19 cellular contexts compared by ENCODE assay signal in the genomic region with DNA sequence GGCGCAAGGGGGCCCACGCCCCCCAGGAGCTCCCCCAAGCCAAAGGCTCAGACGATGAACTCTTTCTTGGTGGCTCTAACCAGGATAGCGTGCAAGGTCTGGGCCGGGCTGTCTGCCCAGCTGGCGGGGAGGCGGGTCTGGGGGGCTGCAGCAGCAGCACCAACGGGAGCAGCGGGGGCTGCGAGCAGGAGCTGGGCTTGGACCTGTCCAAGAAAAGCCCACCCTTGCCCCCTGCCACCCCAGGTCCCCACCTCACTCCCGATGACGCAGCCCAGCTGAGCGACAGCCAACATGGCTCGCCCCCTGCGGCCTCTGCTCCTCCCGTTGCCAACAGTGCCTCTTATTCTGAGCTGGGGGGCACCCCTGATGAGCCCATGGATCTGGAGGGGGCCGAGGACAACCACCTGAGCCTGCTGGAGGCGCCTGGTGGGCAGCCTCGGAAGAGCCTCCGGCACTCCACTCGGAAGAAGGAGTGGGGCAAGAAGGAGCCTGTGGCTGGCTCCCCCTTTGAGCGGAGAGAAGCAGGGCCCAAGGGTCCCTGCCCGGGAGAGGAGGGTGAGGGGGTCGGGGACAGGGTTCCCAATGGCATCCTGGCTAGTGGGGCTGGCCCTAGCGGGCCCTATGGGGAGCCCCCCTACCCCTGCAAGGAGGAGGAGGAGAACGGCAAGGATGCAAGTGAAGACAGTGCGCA. TPM values are rescaled to one million over a fixed set of nuclear protein-coding genes. Genes with fewer than 3 reads are reported as not detected.
DNase-seq lines count a peak whose midpoint lies in the region; ATAC-seq and TF ChIP-seq lines count a peak whose summit lies in the region.
"Had no signal": no experiment of that assay in that cellular context is flagged by ENCODE, and none has a peak within 500 bp of the region (broad histone marks: within the 10 kb centered on the region; RNA-seq: fewer than 3 reads in every experiment).

No MANE protein-coding gene starts in this region.

- H3K79me2 ChIP-seq in H9 (ENCODE audit: insufficient read depth, low read length), result no peaks in the 10 kb centered on the region; the same call in 1 of the 2 replicates

- H2BK5ac ChIP-seq in H9 (ENCODE audit: insufficient read length, low read length), result no peak overlapping the region

- no peak overlapping the region for H2BK20ac ChIP-seq in H9 (ENCODE audit: low read depth, low read length, poor library complexity, severe bottlenecking)

- H3K9ac ChIP-seq in BLaER1 (peak overlapping the region; percentile 61; the same call in 1 of the 2 replicates), H9 (ENCODE audit: extremely low read depth, insufficient read length, low read length) (no peak overlapping the region)

- H3K27ac Mint-ChIP-seq in H9, result no peak overlapping the region; a peak in 1 of 7 replicates
- H3K27ac Mint-ChIP-seq in CD8-positive, alpha-beta T cell, result no peak overlapping the region
- H3K27ac Mint-ChIP-seq: activated naive CD8-positive, alpha-beta T cell treated with anti-CD3 and anti-CD28 coated beads, Interleukin-2, amount 10 ng/mL, durations not matched to agents 7 days and 5 days; stimulated activated naive B cell treated with anti-CD40 and anti-IgM and Interleukin-4, amounts not matched to agents 10 μg/mL and 1 μg/mL and 100 μg/mL, for 72 hours had no signal

- H4K20me1 ChIP-seq in BLaER1 (peaks cover 74% of the 10 kb centered on the region), H9 (ENCODE audit: control insufficient read depth, insufficient read depth, insufficient read length) (no peaks in the 10 kb centered on the region)

- DNase-seq in H9 (peak; percentile 12), left colon (peak; percentile 3 to 17), posterior vena cava (ENCODE audit: low spot score) (peak; percentile 74), foreskin keratinocyte (no peak), activated gamma-delta T cell treated with Interleukin-2 at 50 U/mL for 16 hours (no peak)
- DNase-seq in CD8-positive, alpha-beta T cell, result no peak
- DNase-seq: activated CD4-positive, alpha-beta T cell treated with anti-CD3 and anti-CD28 coated beads for 48 hours; activated naive CD8-positive, alpha-beta T cell treated with anti-CD3 and anti-CD28 coated beads, Interleukin-2, amount 10 ng/mL, durations not matched to agents 7 days and 5 days; activated T-cell treated with anti-CD3 and anti-CD28 coated beads, Interleukin-2, amount 50 U/mL, for 4 hours; COR-L47; DMS79 treated with DMSO at 0.1 percent for 48 hours; KG1; NCI-H748 treated with DMSO at 0.1 percent for 48 hours; SHP77 treated with DMSO at 0.1 percent for 48 hours; stimulated activated CD4-positive, alpha-beta T cell treated with anti-CD3 and anti-CD28 coated beads, Interleukin-1b, Interleukin-23, amount 100 ng/mL, for 48 hours; stimulated activated naive B cell treated with anti-CD40 and anti-IgM and Interleukin-4, amounts not matched to agents 10 μg/mL and 1 μg/mL and 100 μg/mL, for 72 hours; thyroid gland had no signal

- no peak overlapping the region for H3K23ac ChIP-seq in H9 (ENCODE audit: insufficient read length, low read depth, low read length)

- H3K14ac ChIP-seq in H9 (ENCODE audit: insufficient read depth, low read length), result no peak overlapping the region

- 0 out of 2 replicates have a peak overlapping the region, but pooled peaks have one; percentile 14 for H3K4me3 ChIP-seq in BLaER1
- no peak overlapping the region for H3K4me3 ChIP-seq in CD8-positive, alpha-beta T cell (ENCODE audit: low read depth, low read length)
- H3K4me3 ChIP-seq: HAP-1, thyroid gland had no signal

- no peak overlapping the region for H3K4ac ChIP-seq in H9 (ENCODE audit: low read depth, low read length)

- H3K27me3 Mint-ChIP-seq in H9 (ENCODE audit: low read depth), result no peaks in the 10 kb centered on the region
- H3K27me3 Mint-ChIP-seq in CD8-positive, alpha-beta T cell (ENCODE audit: low read depth), result no peaks in the 10 kb centered on the region
- H3K27me3 Mint-ChIP-seq: activated naive CD8-positive, alpha-beta T cell treated with anti-CD3 and anti-CD28 coated beads, Interleukin-2, amount 10 ng/mL, durations not matched to agents 7 days and 5 days; stimulated activated naive B cell treated with anti-CD40 and anti-IgM and Interleukin-4, amounts not matched to agents 10 μg/mL and 1 μg/mL and 100 μg/mL, for 72 hours had no signal

- H4K8ac ChIP-seq in H9 (replicated peaks; ENCODE audit: insufficient read length, low read depth, low read length), result no peak overlapping the region

- peak overlapping the region; percentile 89 for H3K4me2 ChIP-seq in BLaER1
- H3K4me2 ChIP-seq in H9 (ENCODE audit: insufficient read depth, insufficient read length, low read length), result no peak overlapping the region

- H3K4me3 Mint-ChIP-seq in H9, result no peak overlapping the region
- H3K4me3 Mint-ChIP-seq in CD8-positive, alpha-beta T cell, result no peak overlapping the region
- H3K4me3 Mint-ChIP-seq: activated naive CD8-positive, alpha-beta T cell treated with anti-CD3 and anti-CD28 coated beads, Interleukin-2, amount 10 ng/mL, durations not matched to agents 7 days and 5 days; activated T-cell treated with anti-CD3 and anti-CD28 coated beads, Interleukin-2, amount 50 U/mL, for 4 hours; stimulated activated naive B cell treated with anti-CD40 and anti-IgM and Interleukin-4, amounts not matched to agents 10 μg/mL and 1 μg/mL and 100 μg/mL, for 72 hours had no signal

- H3K36me3 Mint-ChIP-seq in H9 (ENCODE audit: insufficient read depth in 1 of 3, low read depth in 3 of 3), result peaks cover 5 to 30% (median 21%) of the 10 kb centered on the region in 3 experiments; a peak in 6 of 7 replicates
- peaks cover 31% of the 10 kb centered on the region for H3K36me3 Mint-ChIP-seq in CD8-positive, alpha-beta T cell
- H3K36me3 Mint-ChIP-seq: activated naive CD8-positive, alpha-beta T cell treated with anti-CD3 and anti-CD28 coated beads, Interleukin-2, amount 10 ng/mL, durations not matched to agents 7 days and 5 days had no signal

- no CpG with 5 or more reads among the region's 27 CpGs for WGBS in H9 (ENCODE audit: extremely low coverage, insufficient read length, low lambda C conversion rate)

- no peak overlapping the region for H2AK5ac ChIP-seq in H9 (ENCODE audit: insufficient read length, low read length)

- H3K4me1 Mint-ChIP-seq in H9, result peaks cover 16 to 34% of the 10 kb centered on the region in 2 experiments
- no peaks in the 10 kb centered on the region for H3K4me1 Mint-ChIP-seq in CD8-positive, alpha-beta T cell (ENCODE audit: low read depth)
- H3K4me1 Mint-ChIP-seq: stimulated activated naive B cell treated with anti-CD40 and anti-IgM and Interleukin-4, amounts not matched to agents 10 μg/mL and 1 μg/mL and 100 μg/mL, for 72 hours had no signal

- no peak overlapping the region for H2AFZ ChIP-seq in H9 (ENCODE audit: low read length)

- no peak overlapping the region for H3K56ac ChIP-seq in H9 (ENCODE audit: insufficient read length, low read depth, low read length)

- TF ChIP-seq CTCF in H9 (conservative IDR thresholded peaks at IDR 0.05), result no peak
- no peak for TF ChIP-seq CTCF in CD8-positive, alpha-beta T cell (IDR thresholded peaks at IDR 0.05)
- no peak for TF ChIP-seq CTCF in foreskin keratinocyte (conservative IDR thresholded peaks at IDR 0.05)

- ATAC-seq in left colon (no peak), foreskin keratinocyte (no peak)
- no peak for ATAC-seq in CD8-positive, alpha-beta T cell
- ATAC-seq: activated T-cell treated with anti-CD3 and anti-CD28 coated beads, Interleukin-2, amount 50 U/mL, for 4 hours; stimulated activated naive B cell treated with anti-CD40 and anti-IgM and Interleukin-4, amounts not matched to agents 10 μg/mL and 1 μg/mL and 100 μg/mL, for 72 hours had no signal

- H3K79me1 ChIP-seq in H9 (ENCODE audit: insufficient read depth, low read depth, low read length, poor library complexity, severe bottlenecking), result peaks cover 5% of the 10 kb centered on the region

- CTCF ChIA-PET in CD8-positive, alpha-beta T cell (lab: Charles Lee), result no interaction called here

- no peak overlapping the region for H4K5ac ChIP-seq in H9 (ENCODE audit: insufficient read length, low read depth, low read length)

- intact Hi-C loops in left colon (cut with DNase I, micrococcal nuclease), result no loop called here
- intact Hi-C loops in posterior vena cava (cut with DNase I), result no loop called here
- intact Hi-C loops in CD8-positive, alpha-beta T cell (cut with DNase I, micrococcal nuclease), result no loop called here

- H3K4me1 ChIP-seq in BLaER1 (peaks cover 84% of the 10 kb centered on the region), H9 (ENCODE audit: insufficient read depth, low read length) (no peaks in the 10 kb centered on the region; the same call in 1 of the 2 replicates), foreskin keratinocyte (no peaks in the 10 kb centered on the region)
- no peaks in the 10 kb centered on the region for H3K4me1 ChIP-seq in CD8-positive, alpha-beta T cell (ENCODE audit: insufficient read depth, low read length)
- H3K4me1 ChIP-seq: HAP-1 had no signal

- H3K18ac ChIP-seq in H9 (ENCODE audit: insufficient read length, low read depth, low read length), result no peak overlapping the region

- peak overlapping the region; percentile 82 for H3K27ac ChIP-seq in BLaER1
- H3K27ac ChIP-seq in H9 (ENCODE audit: insufficient read length, low read depth, low read length), result no peak overlapping the region
- H3K27ac ChIP-seq in CD8-positive, alpha-beta T cell (ENCODE audit: low read depth, low read length), result no peak overlapping the region
- H3K27ac ChIP-seq in foreskin keratinocyte, result no peak overlapping the region
- H3K27ac ChIP-seq: thyroid gland had no signal

- H3K23me2 ChIP-seq in H9 (ENCODE audit: insufficient read length, low read depth, low read length, poor library complexity, severe bottlenecking), result no peaks in the 10 kb centered on the region

- H4K91ac ChIP-seq in H9 (ENCODE audit: insufficient read length, low read depth, low read length), result no peak overlapping the region

- no peak overlapping the region for H2BK15ac ChIP-seq in H9 (ENCODE audit: low read depth, low read length)

- no peak overlapping the region for H3T11ph ChIP-seq in H9 (ENCODE audit: low read length)

- H2BK120ac ChIP-seq in H9 (ENCODE audit: low read depth, low read length, poor library complexity, severe bottlenecking), result no peak overlapping the region

- H3K9me3 ChIP-seq in BLaER1 (no peaks in the 10 kb centered on the region), H9 (ENCODE audit: control insufficient read depth, low read depth, low read length) (no peaks in the 10 kb centered on the region)
- no peaks in the 10 kb centered on the region for H3K9me3 ChIP-seq in CD8-positive, alpha-beta T cell (ENCODE audit: low read length)
- H3K9me3 ChIP-seq: HAP-1, thyroid gland had no signal

- POLR2A ChIA-PET in CD8-positive, alpha-beta T cell (lab: Charles Lee), result no interaction called here

- no peak overlapping the region for H2BK12ac ChIP-seq in H9 (ENCODE audit: insufficient read length, low read depth, low read length)

- no peaks in the 10 kb centered on the region for H3K9me3 Mint-ChIP-seq in H9
- H3K9me3 Mint-ChIP-seq in CD8-positive, alpha-beta T cell, result no peaks in the 10 kb centered on the region
- H3K9me3 Mint-ChIP-seq: activated naive CD8-positive, alpha-beta T cell treated with anti-CD3 and anti-CD28 coated beads, Interleukin-2, amount 10 ng/mL, durations not matched to agents 7 days and 5 days; activated T-cell treated with anti-CD3 and anti-CD28 coated beads, Interleukin-2, amount 50 U/mL, for 4 hours; stimulated activated naive B cell treated with anti-CD40 and anti-IgM and Interleukin-4, amounts not matched to agents 10 μg/mL and 1 μg/mL and 100 μg/mL, for 72 hours had no signal

- H3K27me3 ChIP-seq in BLaER1 (no peaks in the 10 kb centered on the region), H9 (ENCODE audit: insufficient read depth, low read length) (no peaks in the 10 kb centered on the region), foreskin keratinocyte (no peaks in the 10 kb centered on the region)
- H3K27me3 ChIP-seq in CD8-positive, alpha-beta T cell (ENCODE audit: insufficient read depth, low read length), result no peaks in the 10 kb centered on the region
- H3K27me3 ChIP-seq: thyroid gland had no signal

- H3K36me3 ChIP-seq in BLaER1, result peaks cover 68% of the 10 kb centered on the region
- peaks cover 4% of the 10 kb centered on the region for H3K36me3 ChIP-seq in CD8-positive, alpha-beta T cell (ENCODE audit: insufficient read depth, low read length)

RNA-seq across cellular contexts. Expression of a gene that starts 21.6 kb away (rescaled TPM):
- total RNA-seq in H9 (2021), result 3.3 and 4.2 TPM in 2 replicates
- total RNA-seq in left colon, result 1 to 10 TPM; 3.3 to 4.0 TPM
- under 1 TPM; 0.51 to 0.81 TPM for total RNA-seq in posterior vena cava
- 1 to 10 TPM; 2.6 to 2.8 TPM for total RNA-seq in CD8-positive, alpha-beta T cell
- 0.46 and 1.2 TPM in 2 replicates for total RNA-seq in foreskin keratinocyte
- 1.2 and 1.3 TPM in 2 replicates for polyA plus RNA-seq in foreskin keratinocyte

RNA-seq across cellular contexts. Expression of a gene that starts 28.4 kb away (rescaled TPM):
- 22.8 and 24.9 TPM in 2 replicates for total RNA-seq in H9 (2021)
- 1 to 10 TPM; 5.0 to 6.8 TPM for total RNA-seq in left colon
- total RNA-seq in posterior vena cava, result 1 to 10 TPM; 3.3 to 3.8 TPM
- total RNA-seq in CD8-positive, alpha-beta T cell, result 10 to 100 TPM; 12.5 TPM
- 2.9 and 3.2 TPM in 2 replicates for total RNA-seq in foreskin keratinocyte
- 0.88 and 1.0 TPM in 2 replicates for polyA plus RNA-seq in foreskin keratinocyte

Comparison
In these comparisons a context has a peak if more than half of its experiments do, and no peak if none do; other contexts are left out.
1. DNase-seq: peak in H9 (single experiment), left colon (2 of 2) and posterior vena cava (single experiment); none in CD8-positive, alpha-beta T cell (0 of 7), foreskin keratinocyte (0 of 2) and activated gamma-delta T cell treated with Interleukin-2 at 50 U/mL for 16 hours (single experiment).